In the genomic region with DNA sequence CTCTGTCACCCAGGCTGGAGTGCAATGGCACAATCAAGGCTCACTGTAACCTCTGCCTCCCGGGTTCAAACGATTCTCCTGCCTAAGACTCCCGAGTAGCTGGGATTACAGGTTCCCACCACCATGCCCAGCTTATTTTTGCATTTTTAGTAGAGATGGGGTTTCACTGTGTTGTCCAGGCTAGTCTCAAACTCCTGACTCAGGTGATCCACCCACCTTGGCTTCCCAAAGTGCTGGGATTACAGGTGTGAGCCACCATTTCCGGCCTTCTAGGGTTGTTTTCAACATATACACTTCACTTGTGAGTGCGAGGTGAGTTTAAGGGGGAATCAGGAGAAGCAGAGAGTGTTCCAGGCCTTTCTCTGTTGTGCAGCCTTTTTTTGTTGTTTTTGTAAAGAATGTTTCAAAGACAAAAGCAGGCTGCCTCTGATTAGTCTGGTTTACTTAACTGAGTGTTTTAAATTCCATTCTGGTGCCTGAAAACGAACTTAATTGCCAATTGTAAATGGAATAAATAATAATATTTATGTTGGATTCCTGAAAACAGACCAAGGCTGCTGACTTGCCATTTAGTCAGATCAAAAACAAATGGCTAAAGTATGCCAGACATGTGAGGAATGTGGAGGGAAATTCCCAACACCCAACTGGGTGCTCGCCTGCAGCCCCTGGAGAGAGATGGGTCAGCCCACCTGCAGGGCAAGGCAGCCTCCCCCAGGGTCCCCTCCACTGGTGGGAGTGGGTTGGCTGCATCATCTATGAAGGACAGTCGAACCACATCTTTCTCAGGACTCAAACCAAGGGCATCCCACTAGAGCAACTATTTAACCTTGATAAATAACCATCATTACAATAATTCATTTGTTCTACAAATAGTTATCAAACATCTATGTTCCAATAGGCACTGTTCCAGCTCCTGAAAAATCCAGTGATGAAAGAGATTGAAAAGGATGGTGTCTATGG, we compare ENCODE assay signal across 1 cellular context.
A peak's percentile ranks its signal among the peaks of the same experiment; 100 is the strongest.
TF ChIP-seq lines count a peak whose summit lies in the region.

No MANE protein-coding gene starts in this region.

TF ChIP-seq in A549, 52 proteins besides CTCF, POLR2A, EP300 and RAD21 (continued from another document):
- TF ChIP-seq EHMT2 (IDR thresholded peaks at IDR 0.05; ENCODE audit: low read depth) (no peak), TFCP2L1 (CRISPR knock-in tag; IDR thresholded peaks at IDR 0.05) (no peak), HOXB5 (CRISPR knock-in tag; IDR thresholded peaks at IDR 0.05) (no peak), BHLHE40 (IDR thresholded peaks at IDR 0.05; ENCODE audit: low read depth, low read length) (no peak), CBX2 (IDR thresholded peaks at IDR 0.05; ENCODE audit: borderline replicate concordance, low read depth) (no peak), NFE2L2 (conservative IDR thresholded peaks at IDR 0.05; ENCODE audit: low read length) (no peak), MAZ (IDR thresholded peaks at IDR 0.05; ENCODE audit: borderline replicate concordance, low read depth, low read length) (no peak), MYC (IDR thresholded peaks at IDR 0.05; ENCODE audit: borderline replicate concordance, low read length) (no peak)
- TF ChIP-seq, protein P1, sequence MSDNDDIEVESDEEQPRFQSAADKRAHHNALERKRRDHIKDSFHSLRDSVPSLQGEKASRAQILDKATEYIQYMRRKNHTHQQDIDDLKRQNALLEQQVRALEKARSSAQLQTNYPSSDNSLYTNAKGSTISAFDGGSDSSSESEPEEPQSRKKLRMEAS (IDR thresholded peaks at IDR 0.05): peak; percentile 57
